In genomic region chr22:20425821-20426615, GRCh38 we compare ENCODE assay signal across 15 cellular contexts. TPM values are rescaled to one million over a fixed set of nuclear protein-coding genes. Genes with fewer than 3 reads are reported as not detected.
DNase-seq lines count a peak whose midpoint lies in the region; ATAC-seq and TF ChIP-seq lines count a peak whose summit lies in the region.
"Had no signal": no experiment of that assay in that cellular context is flagged by ENCODE, and none has a peak within 500 bp of the region (broad histone marks: within the 10 kb centered on the region; RNA-seq: fewer than 3 reads in every experiment).

No MANE protein-coding gene starts in this region.

- peaks cover 6 to 11% of the 10 kb centered on the region in 2 donors for H3K27me3 Mint-ChIP-seq in CD4-positive, alpha-beta memory T cell
- H3K27me3 Mint-ChIP-seq in H9 (ENCODE audit: low read depth): peaks cover 25% of the 10 kb centered on the region
- peaks cover 11 to 37% (median 17%) of the 10 kb centered on the region in 5 donors for H3K27me3 Mint-ChIP-seq in naive thymus-derived CD8-positive, alpha-beta T cell

- H3K9me3 ChIP-seq in CD4-positive, alpha-beta memory T cell (ENCODE audit: control insufficient read depth in 1 of 2, low read length in 2 of 2): no peaks in the 10 kb centered on the region
- H3K9me3 ChIP-seq in H9 (ENCODE audit: control insufficient read depth, low read depth, low read length): no peaks in the 10 kb centered on the region
- H3K9me3 ChIP-seq: left lung had no signal

- WGBS in H9 (ENCODE audit: extremely low coverage, insufficient read length, low lambda C conversion rate): no CpG with 5 or more reads among the region's 72 CpGs

- no peak overlapping the region for H4K91ac ChIP-seq in H9 (ENCODE audit: insufficient read length, low read depth, low read length)

- no peak overlapping the region for H2BK20ac ChIP-seq in H9 (ENCODE audit: low read depth, low read length, poor library complexity, severe bottlenecking)

- H3K9me3 Mint-ChIP-seq in CD4-positive, alpha-beta memory T cell: no peaks in the 10 kb centered on the region
- no peaks in the 10 kb centered on the region for H3K9me3 Mint-ChIP-seq in H9
- peaks cover 0 to 2% (median 0%) of the 10 kb centered on the region in 9 donors for H3K9me3 Mint-ChIP-seq in naive thymus-derived CD8-positive, alpha-beta T cell
- H3K9me3 Mint-ChIP-seq: brain; stimulated activated naive B cell treated with anti-CD40 and anti-IgM and Interleukin-4, amounts not matched to agents 10 μg/mL and 1 μg/mL and 100 μg/mL, for 72 hours had no signal

- CTCF ChIA-PET in CD4-positive, alpha-beta memory T cell (lab: Charles Lee; ENCODE audit: partially characterized antibody): no interaction called here

- H2BK120ac ChIP-seq in H9 (ENCODE audit: low read depth, low read length, poor library complexity, severe bottlenecking): no peak overlapping the region

- intact Hi-C loops in CD4-positive, alpha-beta memory T cell (cut with micrococcal nuclease): no loop called here

- no peaks in the 10 kb centered on the region for H3K79me2 ChIP-seq in H9 (ENCODE audit: insufficient read depth, low read length)

- H3K56ac ChIP-seq in H9 (ENCODE audit: insufficient read length, low read depth, low read length): no peak overlapping the region

- H3T11ph ChIP-seq in H9 (ENCODE audit: low read length): no peak overlapping the region

- H3K14ac ChIP-seq in H9 (ENCODE audit: insufficient read depth, low read length): no peak overlapping the region

- H3K4ac ChIP-seq in H9 (ENCODE audit: low read depth, low read length): no peak overlapping the region

- peaks cover 7% of the 10 kb centered on the region for H3K27me3 ChIP-seq in CD4-positive, alpha-beta memory T cell (ENCODE audit: insufficient read depth, low read length)
- no peaks in the 10 kb centered on the region; the same call in 1 of the 2 replicates for H3K27me3 ChIP-seq in H9 (ENCODE audit: insufficient read depth, low read length)

- no peak overlapping the region for H3K23ac ChIP-seq in H9 (ENCODE audit: insufficient read length, low read depth, low read length)

- peaks cover 3% of the 10 kb centered on the region for H4K20me1 ChIP-seq in H9 (ENCODE audit: control insufficient read depth, insufficient read depth, insufficient read length)

- DNase-seq in CD4-positive, alpha-beta memory T cell: no peak
- DNase-seq in H9 (peak; percentile 31), coronary artery (ENCODE audit: low spot score) (no peak), superior temporal gyrus (ENCODE audit: extremely low spot score) (no peak), NCI-H1092 (lab: John Stamatoyannopoulos, UW) (no peak), NCI-H82 treated with DMSO at 0.1 percent for 48 hours (lab: John Stamatoyannopoulos, UW; ENCODE audit: unreplicated experiment) (no peak)
- no peak for DNase-seq in naive thymus-derived CD8-positive, alpha-beta T cell
- DNase-seq: activated gamma-delta T cell treated with Interleukin-2 at 50 U/mL for 16 hours; NCI-H1436 treated with DMSO at 0.1 percent for 48 hours; NCI-H226; stimulated activated naive B cell treated with anti-CD40 and anti-IgM and Interleukin-4, amounts not matched to agents 10 μg/mL and 1 μg/mL and 100 μg/mL, for 72 hours had no signal

- no peaks in the 10 kb centered on the region for H3K36me3 Mint-ChIP-seq in CD4-positive, alpha-beta memory T cell
- H3K36me3 Mint-ChIP-seq in H9 (ENCODE audit: insufficient read depth in 1 of 3, low read depth in 3 of 3): peaks cover 0 to 22% (median 6%) of the 10 kb centered on the region in 3 experiments; a peak in 3 of 7 replicates
- peaks cover 0 to 2% (median 0%) of the 10 kb centered on the region in 3 donors for H3K36me3 Mint-ChIP-seq in naive thymus-derived CD8-positive, alpha-beta T cell
- H3K36me3 Mint-ChIP-seq: stimulated activated naive B cell treated with anti-CD40 and anti-IgM and Interleukin-4, amounts not matched to agents 10 μg/mL and 1 μg/mL and 100 μg/mL, for 72 hours had no signal

- H3K4me1 ChIP-seq in CD4-positive, alpha-beta memory T cell (ENCODE audit: insufficient read depth, low read length): peaks cover 30% of the 10 kb centered on the region
- no peaks in the 10 kb centered on the region for H3K4me1 ChIP-seq in H9 (ENCODE audit: insufficient read depth, low read length)

- no peak overlapping the region for H2BK15ac ChIP-seq in H9 (ENCODE audit: low read depth, low read length)

- no peak overlapping the region for H3K18ac ChIP-seq in H9 (ENCODE audit: insufficient read length, low read depth, low read length)

- H3K36me3 ChIP-seq in CD4-positive, alpha-beta memory T cell (ENCODE audit: insufficient read depth, low read length): no peaks in the 10 kb centered on the region

- H3K4me3 ChIP-seq in CD4-positive, alpha-beta memory T cell (ENCODE audit: low read length in 2 of 2): no peak overlapping the region
- peak overlapping the region; percentile 1 for H3K4me3 ChIP-seq in coronary artery
- H3K4me3 ChIP-seq: left lung had no signal

- no peak overlapping the region for H3K4me2 ChIP-seq in H9 (ENCODE audit: insufficient read depth, insufficient read length, low read length)

- no peak overlapping the region for H2BK5ac ChIP-seq in H9 (ENCODE audit: insufficient read length, low read length)

- no peak overlapping the region for H2BK12ac ChIP-seq in H9 (ENCODE audit: insufficient read length, low read depth, low read length)

- H3K4me3 Mint-ChIP-seq in CD4-positive, alpha-beta memory T cell: peak overlapping the region in 7 of 8 donors; percentile 20 to 63 (median 47)
- no peak overlapping the region for H3K4me3 Mint-ChIP-seq in H9
- peak overlapping the region in 7 of 10 donors; percentile 4 to 50 (median 38) for H3K4me3 Mint-ChIP-seq in naive thymus-derived CD8-positive, alpha-beta T cell

- no peak overlapping the region for H4K8ac ChIP-seq in H9 (replicated peaks; ENCODE audit: insufficient read length, low read depth, low read length)

- no peak overlapping the region for H3K9ac ChIP-seq in H9 (ENCODE audit: extremely low read depth, insufficient read length, low read length)

- H3K27ac Mint-ChIP-seq in CD4-positive, alpha-beta memory T cell: no peak overlapping the region
- no peak overlapping the region for H3K27ac Mint-ChIP-seq in H9
- no peak overlapping the region for H3K27ac Mint-ChIP-seq in naive thymus-derived CD8-positive, alpha-beta T cell
- H3K27ac Mint-ChIP-seq: stimulated activated naive B cell treated with anti-CD40 and anti-IgM and Interleukin-4, amounts not matched to agents 10 μg/mL and 1 μg/mL and 100 μg/mL, for 72 hours had no signal

- no peak for ATAC-seq in naive thymus-derived CD8-positive, alpha-beta T cell
- no peak for ATAC-seq in HG02588 (IDR thresholded peaks at IDR 0.05; ENCODE audit: unreplicated experiment)
- ATAC-seq: left lung had no signal

- H2AK5ac ChIP-seq in H9 (ENCODE audit: insufficient read length, low read length): no peak overlapping the region

- H3K23me2 ChIP-seq in H9 (ENCODE audit: insufficient read length, low read depth, low read length, poor library complexity, severe bottlenecking): peaks cover 5% of the 10 kb centered on the region

- TF ChIP-seq CTCF in H9 (conservative IDR thresholded peaks at IDR 0.05) (no peak), coronary artery (IDR thresholded peaks at IDR 0.05) (no peak)

- H2AFZ ChIP-seq in H9 (ENCODE audit: low read length): no peak overlapping the region

- no peak overlapping the region for H4K5ac ChIP-seq in H9 (ENCODE audit: insufficient read length, low read depth, low read length)

- POLR2A ChIA-PET in CD4-positive, alpha-beta memory T cell (lab: Charles Lee; ENCODE audit: partially characterized antibody): interaction anchor here (0.8 to 4.9 kb wide), 2 partner anchors 37 to 85 kb away, joined by 3 to 52 read pairs; no protein-coding TSS in a partner anchor
- POLR2A ChIA-PET in naive thymus-derived CD8-positive, alpha-beta T cell (lab: Charles Lee): no interaction called here

- peaks cover 9 to 27% (median 18%) of the 10 kb centered on the region in 4 donors for H3K4me1 Mint-ChIP-seq in CD4-positive, alpha-beta memory T cell
- H3K4me1 Mint-ChIP-seq in H9: peaks cover 11 to 12% of the 10 kb centered on the region in 2 experiments
- peaks cover 6 to 35% (median 28%) of the 10 kb centered on the region in 4 donors for H3K4me1 Mint-ChIP-seq in naive thymus-derived CD8-positive, alpha-beta T cell

- no peaks in the 10 kb centered on the region for H3K79me1 ChIP-seq in H9 (ENCODE audit: insufficient read depth, low read depth, low read length, poor library complexity, severe bottlenecking)

- H3K27ac ChIP-seq in CD4-positive, alpha-beta memory T cell (ENCODE audit: low read depth, low read length): no peak overlapping the region
- H3K27ac ChIP-seq in H9 (ENCODE audit: insufficient read length, low read depth, low read length): no peak overlapping the region
- no peak overlapping the region for H3K27ac ChIP-seq in coronary artery
- H3K27ac ChIP-seq: C4-2B, left lung had no signal

RNA-seq across cellular contexts. Expression of gene SCARF2, which starts 11.6 kb away (rescaled TPM):
- total RNA-seq in CD4-positive, alpha-beta memory T cell: 1 to 10 TPM; 2.6 to 2.7 TPM
- 1 to 10 TPM in 1 of 2 donors, under 1 TPM in 1; 0.12 to 1.1 TPM for polyA plus RNA-seq in CD4-positive, alpha-beta memory T cell
- 10.8 and 12.7 TPM in 2 replicates for total RNA-seq in H9 (2021)
- 1 to 10 TPM; 2.9 to 3.1 TPM for total RNA-seq in naive thymus-derived CD8-positive, alpha-beta T cell
- polyA plus RNA-seq in naive thymus-derived CD8-positive, alpha-beta T cell: under 1 TPM; 0.07 to 0.51 (median 0.10) TPM

RNA-seq across cellular contexts. Expression of gene ZNF74, which starts 32.1 kb away (rescaled TPM):
- total RNA-seq in CD4-positive, alpha-beta memory T cell: 10 to 100 TPM; 16.5 to 17.4 TPM
- polyA plus RNA-seq in CD4-positive, alpha-beta memory T cell: 10 to 100 TPM in 1 of 2 donors, 1 to 10 TPM in 1; 3.0 to 10.1 TPM
- 29.8 and 34.3 TPM in 2 replicates for total RNA-seq in H9 (2021)
- total RNA-seq in naive thymus-derived CD8-positive, alpha-beta T cell: 10 to 100 TPM; 12.9 to 14.5 TPM
- 10 to 100 TPM in 1 of 3 donors, 1 to 10 TPM in 2; 6.7 to 10.7 (median 8.2) TPM for polyA plus RNA-seq in naive thymus-derived CD8-positive, alpha-beta T cell

Comparison
In these comparisons a context has a peak if more than half of its experiments do, and no peak if none do; other contexts are left out.
1. H3K4me3 Mint-ChIP-seq: peak in CD4-positive, alpha-beta memory T cell (7 of 8) and naive thymus-derived CD8-positive, alpha-beta T cell (7 of 10); none in H9 (0 of 2).